In genomic region chr1:159180516-159180915, GRCh38 we compare ENCODE assay signal across 25 cellular contexts. TPM values are rescaled to one million over a fixed set of nuclear protein-coding genes. Genes with fewer than 3 reads are reported as not detected.
A peak's percentile ranks its signal among the peaks of the same experiment; 100 is the strongest.
DNase-seq lines count a peak whose midpoint lies in the region; ATAC-seq and TF ChIP-seq lines count a peak whose summit lies in the region.
"Had no signal": no experiment of that assay in that cellular context is flagged by ENCODE, and none has a peak within 500 bp of the region (broad histone marks: within the 10 kb centered on the region; RNA-seq: fewer than 3 reads in every experiment).

No MANE protein-coding gene starts in this region.

- intact Hi-C loops in PC-3 (cut with micrococcal nuclease) = no loop called here

- H3K27me3 ChIP-seq in effector memory CD4-positive, alpha-beta T cell (replicated peaks; ENCODE audit: control insufficient read depth, insufficient read depth, low read length, poor library complexity, severe bottlenecking) = no peaks in the 10 kb centered on the region
- H3K27me3 ChIP-seq in PC-3 (ENCODE audit: low read length) = peaks cover 51% of the 10 kb centered on the region
- H3K27me3 ChIP-seq: BE2C, BLaER1 had no signal

- H4K20me1 ChIP-seq in PC-3 (ENCODE audit: low read length) = no peaks in the 10 kb centered on the region
- H4K20me1 ChIP-seq: BLaER1 had no signal

- H3K4me1 ChIP-seq in effector memory CD4-positive, alpha-beta T cell (ENCODE audit: control insufficient read depth, insufficient read depth, low read length, poor library complexity, severe bottlenecking) = no peaks in the 10 kb centered on the region
- no peaks in the 10 kb centered on the region for H3K4me1 ChIP-seq in PC-3 (ENCODE audit: insufficient read depth, low read length)
- H3K4me1 ChIP-seq: BE2C, BLaER1 had no signal

- H3K79me2 ChIP-seq in PC-3 (ENCODE audit: low read length) = no peaks in the 10 kb centered on the region

- TF ChIP-seq CTCF in glutamatergic neuron (IDR thresholded peaks at IDR 0.05; ENCODE audit: partially characterized antibody, unreplicated experiment) (no peak), progenitor cell of endocrine pancreas (IDR thresholded peaks at IDR 0.05; ENCODE audit: unreplicated experiment) (no peak), PC-3 (conservative IDR thresholded peaks at IDR 0.05; ENCODE audit: low read depth, low read length) (no peak)

- H3K9me3 Mint-ChIP-seq in glutamatergic neuron (ENCODE audit: unreplicated experiment) (peaks cover 2% of the 10 kb centered on the region), progenitor cell of endocrine pancreas (ENCODE audit: low read depth) (no peaks in the 10 kb centered on the region)
- H3K9me3 Mint-ChIP-seq: CD14-positive monocyte; CD4-positive, CD25-positive, alpha-beta regulatory T cell; CD8-positive, alpha-beta memory T cell had no signal

- H3K27ac ChIP-seq in caudate nucleus (ENCODE audit: low read depth, low read length) (peak overlapping the region; percentile 27), PC-3 (ENCODE audit: low read length) (no peak overlapping the region)
- H3K27ac ChIP-seq in effector memory CD4-positive, alpha-beta T cell (ENCODE audit: insufficient read depth, low read length, poor library complexity, severe bottlenecking) = no peak overlapping the region
- H3K27ac ChIP-seq: BLaER1 had no signal

- no peak overlapping the region for H3K9ac ChIP-seq in PC-3 (ENCODE audit: low read length)
- H3K9ac ChIP-seq: BLaER1 had no signal

- ATAC-seq in PC-3 = no peak
- ATAC-seq: GM12878 had no signal

- no peaks in the 10 kb centered on the region for H3K36me3 ChIP-seq in effector memory CD4-positive, alpha-beta T cell (ENCODE audit: control insufficient read depth, insufficient read depth, low read length)
- H3K36me3 ChIP-seq in PC-3 (ENCODE audit: low read depth, low read length) = no peaks in the 10 kb centered on the region
- H3K36me3 ChIP-seq: BE2C, BLaER1 had no signal

- DNase-seq in caudate nucleus (lab: John Stamatoyannopoulos, UW) = peak in 2 of 61 donors; percentile 21 to 52
- DNase-seq in glutamatergic neuron = no peak
- DNase-seq in progenitor cell of endocrine pancreas (ENCODE audit: low spot score, unreplicated experiment) = no peak
- no peak for DNase-seq in effector memory CD4-positive, alpha-beta T cell
- no peak for DNase-seq in PC-3
- DNase-seq: 8988T; ACHN; BE2C; CD4-positive, alpha-beta memory T cell; CD4-positive, CD25-positive, alpha-beta regulatory T cell; CD8-positive, alpha-beta memory T cell; COR-L47; DMS 273 treated with DMSO at 0.1 percent for 48 hours; DMS153; DMS53; DMS79; DND-41; EL; GDM1 had no signal

- H3K4me3 ChIP-seq in effector memory CD4-positive, alpha-beta T cell (ENCODE audit: insufficient read depth, low read depth, low read length, poor library complexity, severe bottlenecking) = no peak overlapping the region
- H3K4me3 ChIP-seq in PC-3 (ENCODE audit: low read length) = no peak overlapping the region
- H3K4me3 ChIP-seq: BLaER1, GM12878 had no signal

- no peaks in the 10 kb centered on the region for H3K27me3 Mint-ChIP-seq in glutamatergic neuron (ENCODE audit: unreplicated experiment)
- H3K27me3 Mint-ChIP-seq in progenitor cell of endocrine pancreas = no peaks in the 10 kb centered on the region

- H3K4me1 Mint-ChIP-seq in glutamatergic neuron (ENCODE audit: low read depth, unreplicated experiment) = peaks cover 64% of the 10 kb centered on the region
- no peaks in the 10 kb centered on the region for H3K4me1 Mint-ChIP-seq in progenitor cell of endocrine pancreas (ENCODE audit: low read depth)
- H3K4me1 Mint-ChIP-seq: CD14-positive monocyte; CD4-positive, alpha-beta memory T cell; CD4-positive, CD25-positive, alpha-beta regulatory T cell; CD8-positive, alpha-beta memory T cell had no signal

- H3K9me3 ChIP-seq in effector memory CD4-positive, alpha-beta T cell (ENCODE audit: control insufficient read depth, low read length) = no peaks in the 10 kb centered on the region
- no peaks in the 10 kb centered on the region for H3K9me3 ChIP-seq in PC-3 (ENCODE audit: low read length)
- H3K9me3 ChIP-seq: BE2C, BLaER1 had no signal

- no TSS peak for BruUV-seq in PC-3 (replicated peaks; lab: Mats Ljungman, UMichigan)

- peak overlapping the region; percentile 45 for H3K27ac Mint-ChIP-seq in glutamatergic neuron (ENCODE audit: unreplicated experiment)
- no peak overlapping the region for H3K27ac Mint-ChIP-seq in progenitor cell of endocrine pancreas
- H3K27ac Mint-ChIP-seq: CD14-positive monocyte; CD4-positive, alpha-beta memory T cell; CD8-positive, alpha-beta memory T cell had no signal

- POLR2A ChIA-PET in PC-3 (lab: Charles Lee; ENCODE audit: unreplicated experiment) = no interaction called here

- H3K36me3 Mint-ChIP-seq in glutamatergic neuron (ENCODE audit: unreplicated experiment) (no peaks in the 10 kb centered on the region), progenitor cell of endocrine pancreas (ENCODE audit: insufficient read depth) (no peaks in the 10 kb centered on the region)
- H3K36me3 Mint-ChIP-seq: CD14-positive monocyte; CD4-positive, alpha-beta memory T cell; CD4-positive, CD25-positive, alpha-beta regulatory T cell had no signal

- CTCF ChIA-PET in PC-3 (lab: Charles Lee) = no interaction called here

- H3K4me2 ChIP-seq in PC-3 (ENCODE audit: low read length) = no peak overlapping the region
- H3K4me2 ChIP-seq: BLaER1 had no signal

- H3K4me3 Mint-ChIP-seq in glutamatergic neuron (ENCODE audit: unreplicated experiment) = peak overlapping the region; percentile 48
- no peak overlapping the region for H3K4me3 Mint-ChIP-seq in progenitor cell of endocrine pancreas (ENCODE audit: low read depth)
- H3K4me3 Mint-ChIP-seq: CD4-positive, alpha-beta memory T cell; CD4-positive, CD25-positive, alpha-beta regulatory T cell; CD8-positive, alpha-beta memory T cell had no signal

- H3F3A ChIP-seq in PC-3 (ENCODE audit: low read length, unreplicated experiment) = no peaks in the 10 kb centered on the region

- no peaks in the 10 kb centered on the region for H3K9me2 ChIP-seq in PC-3 (replicated peaks; ENCODE audit: low read length)

- no peak overlapping the region for H2AFZ ChIP-seq in PC-3 (ENCODE audit: low read length)

RNA-seq across cellular contexts. Expression of gene CADM3, which starts 9.1 kb away (rescaled TPM):
- total RNA-seq in glutamatergic neuron (ENCODE audit: unreplicated experiment) = 165 TPM
- total RNA-seq in progenitor cell of endocrine pancreas = 7.1 and 8.9 TPM in 2 replicates
- not detected in 2 replicates for total RNA-seq in PC-3 (2014; rRNA removed)
- total RNA-seq: A673; CD4-positive, alpha-beta memory T cell; CD4-positive, CD25-positive, alpha-beta regulatory T cell; CD8-positive, alpha-beta memory T cell; G401; GM12878 had no signal

RNA-seq across cellular contexts. Expression of gene ACKR1, which starts 24.2 kb away (rescaled TPM):
- total RNA-seq in glutamatergic neuron (ENCODE audit: unreplicated experiment) = 13.5 TPM
- 0.57 and 0.67 TPM in 2 replicates for total RNA-seq in progenitor cell of endocrine pancreas
- not detected in 2 replicates for total RNA-seq in PC-3 (2014; rRNA removed)
- total RNA-seq: A673; CD4-positive, alpha-beta memory T cell; CD4-positive, CD25-positive, alpha-beta regulatory T cell; CD8-positive, alpha-beta memory T cell; Daoy; G401 had no signal

Comparison
In these comparisons a context has a peak if more than half of its experiments do, and no peak if none do; other contexts are left out.
1. RNA of gene CADM3, which starts 9.1 kb away (total RNA-seq): 165 TPM in glutamatergic neuron (single experiment); 7.1 to 8.9 TPM in progenitor cell of endocrine pancreas and not detected in PC-3; every median in the first group is over 10 times any median in the second.